Comparison of ENCODE assay signal across 15 cellular contexts in the genomic region with DNA sequence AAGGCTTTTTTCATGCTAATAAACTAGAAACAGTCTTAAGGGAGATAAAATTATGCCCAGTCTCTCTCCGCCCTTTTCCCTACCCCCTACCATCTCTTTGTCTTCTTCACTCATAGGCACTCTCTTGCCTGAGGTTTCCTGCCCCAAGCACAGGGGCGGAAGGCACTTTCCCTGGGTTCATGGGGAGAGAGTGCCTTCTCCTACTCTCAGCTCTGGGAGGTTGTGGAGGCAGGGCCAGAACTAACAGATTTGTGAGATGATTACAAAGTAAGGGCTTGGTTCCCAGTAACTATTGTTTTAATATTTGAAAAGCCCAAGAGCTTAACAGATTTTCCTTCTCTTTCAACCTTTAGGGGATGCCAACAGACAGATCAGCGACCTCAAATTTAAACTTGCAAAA.
"Had no signal": no experiment of that assay in that cellular context is flagged by ENCODE, and none has a peak within 500 bp of the region (broad histone marks: within the 10 kb centered on the region; RNA-seq: fewer than 3 reads in every experiment).

No MANE protein-coding gene starts in this region.

- DNase-seq: activated CD4-positive, alpha-beta memory T cell treated with anti-CD3 and anti-CD28 coated beads, Interleukin-2, amount 10 ng/mL, durations not matched to agents 7 days and 5 days; effector CD4-positive, alpha-beta T cell; kidney; left ventricle myocardium inferior; mesenchymal stem cell; ovary; SK-N-SH; substantia nigra; T-helper 1 cell; upper lobe of left lung had no signal

- H3K9me3 Mint-ChIP-seq: activated CD4-positive, alpha-beta memory T cell treated with anti-CD3 and anti-CD28 coated beads, Interleukin-2, amount 10 ng/mL, durations not matched to agents 7 days and 5 days; activated naive CD4-positive, alpha-beta T cell treated with anti-CD3 and anti-CD28 coated beads, Interleukin-2, amount 50 U/mL, for 24 hours; neural crest cell; stimulated activated memory B cell treated with anti-CD40 and anti-IgM and Interleukin-4, amounts not matched to agents 10 μg/mL and 1 μg/mL and 100 μg/mL, for 72 hours had no signal

- H2AFZ ChIP-seq: hepatocyte had no signal

- H3K27ac ChIP-seq: hepatocyte, left ventricle myocardium inferior, ovary, upper lobe of left lung had no signal

- H3K4me3 ChIP-seq: hepatocyte, left ventricle myocardium inferior, ovary, upper lobe of left lung had no signal

- H3K27me3 Mint-ChIP-seq: activated CD4-positive, alpha-beta memory T cell treated with anti-CD3 and anti-CD28 coated beads, Interleukin-2, amount 10 ng/mL, durations not matched to agents 7 days and 5 days; activated naive CD4-positive, alpha-beta T cell treated with anti-CD3 and anti-CD28 coated beads, Interleukin-2, amount 50 U/mL, for 24 hours; stimulated activated memory B cell treated with anti-CD40 and anti-IgM and Interleukin-4, amounts not matched to agents 10 μg/mL and 1 μg/mL and 100 μg/mL, for 72 hours had no signal

- H3K4me3 Mint-ChIP-seq: activated CD4-positive, alpha-beta memory T cell treated with anti-CD3 and anti-CD28 coated beads, Interleukin-2, amount 10 ng/mL, durations not matched to agents 7 days and 5 days; activated naive CD4-positive, alpha-beta T cell treated with anti-CD3 and anti-CD28 coated beads, Interleukin-2, amount 50 U/mL, for 24 hours; neural crest cell; stimulated activated memory B cell treated with anti-CD40 and anti-IgM and Interleukin-4, amounts not matched to agents 10 μg/mL and 1 μg/mL and 100 μg/mL, for 72 hours had no signal

- H3K27me3 ChIP-seq: hepatocyte, ovary, upper lobe of left lung had no signal

- ATAC-seq: activated CD4-positive, CD25-positive, alpha-beta regulatory T cell treated with anti-CD3 and anti-CD28 coated beads, Interleukin-2, amount 50 U/mL, for 24 hours; stimulated activated memory B cell treated with anti-CD40 and anti-IgM and Interleukin-4, amounts not matched to agents 10 μg/mL and 1 μg/mL and 100 μg/mL, for 72 hours had no signal

- H3K4me1 Mint-ChIP-seq: activated naive CD4-positive, alpha-beta T cell treated with anti-CD3 and anti-CD28 coated beads, Interleukin-2, amount 50 U/mL, for 24 hours; stimulated activated memory B cell treated with anti-CD40 and anti-IgM and Interleukin-4, amounts not matched to agents 10 μg/mL and 1 μg/mL and 100 μg/mL, for 72 hours had no signal

- H3K27ac Mint-ChIP-seq: stimulated activated memory B cell treated with anti-CD40 and anti-IgM and Interleukin-4, amounts not matched to agents 10 μg/mL and 1 μg/mL and 100 μg/mL, for 72 hours had no signal

- H3K4me1 ChIP-seq: upper lobe of left lung had no signal

- H3K4me2 ChIP-seq: hepatocyte, SK-N-SH had no signal

- H3K79me2 ChIP-seq: hepatocyte had no signal

- H3K9ac ChIP-seq: SK-N-SH had no signal

- H3K36me3 ChIP-seq: ovary had no signal

- H3K9me3 ChIP-seq: left ventricle myocardium inferior, ovary, SK-N-SH, upper lobe of left lung had no signal
